Comparison of ENCODE assay signal across 12 cellular contexts in genomic region chr12:12870454-12870853, GRCh38. TPM values are rescaled to one million over a fixed set of nuclear protein-coding genes. Genes with fewer than 3 reads are reported as not detected.
DNase-seq lines count a peak whose midpoint lies in the region; ATAC-seq, FAIRE-seq and TF ChIP-seq lines count a peak whose summit lies in the region.
"Had no signal": no experiment of that assay in that cellular context is flagged by ENCODE, and none has a peak within 500 bp of the region (broad histone marks: within the 10 kb centered on the region; RNA-seq: fewer than 3 reads in every experiment).

No MANE protein-coding gene starts in this region.

- TF ChIP-seq EP300 in upper lobe of left lung (IDR thresholded peaks at IDR 0.05), result no peak

- no peaks in the 10 kb centered on the region for H3K9me3 Mint-ChIP-seq in activated T-helper 2 cell treated with anti-CD3 and anti-CD28 coated beads, Interferon-gamma antibody, Interleukin-2, Interleukin-4, amounts not matched to agents 10 μg/mL and 5 μg/mL and 100 μg/mL, durations not matched to agents 14 hours and 24 hours and 36 hours

- no peak for FAIRE-seq in GM19239 (lab: Jason Lieb, UNC)

- intact Hi-C loops in activated T-helper 2 cell treated with anti-CD3 and anti-CD28 coated beads, Interferon-gamma antibody, Interleukin-2, Interleukin-4, amounts not matched to agents 10 μg/mL and 5 μg/mL and 100 μg/mL, durations not matched to agents 14 hours and 24 hours and 36 hours (cut with micrococcal nuclease), result no loop called here

- H3K36me3 Mint-ChIP-seq in activated T-helper 2 cell treated with anti-CD3 and anti-CD28 coated beads, Interferon-gamma antibody, Interleukin-2, Interleukin-4, amounts not matched to agents 10 μg/mL and 5 μg/mL and 100 μg/mL, durations not matched to agents 14 hours and 24 hours and 36 hours (ENCODE audit: low read depth), result no peaks in the 10 kb centered on the region

- WGBS in upper lobe of left lung, 2 donors, result 93 to 94% methylated on average over 7 of the region's 7 CpGs

- H3K36me3 ChIP-seq in upper lobe of left lung, result no peaks in the 10 kb centered on the region
- H3K36me3 ChIP-seq: Peyer's patch had no signal

- no peak overlapping the region for H3K27ac Mint-ChIP-seq in activated T-helper 2 cell treated with anti-CD3 and anti-CD28 coated beads, Interferon-gamma antibody, Interleukin-2, Interleukin-4, amounts not matched to agents 10 μg/mL and 5 μg/mL and 100 μg/mL, durations not matched to agents 14 hours and 24 hours and 36 hours

- no peaks in the 10 kb centered on the region for H3K9me3 ChIP-seq in upper lobe of left lung
- H3K9me3 ChIP-seq: BLaER1 treated with 17β-estradiol and CSF1 and Interleukin-3, amounts not matched to agents 10 nM and 100 nM; Peyer's patch had no signal

- no peaks in the 10 kb centered on the region for H3K27me3 Mint-ChIP-seq in activated T-helper 2 cell treated with anti-CD3 and anti-CD28 coated beads, Interferon-gamma antibody, Interleukin-2, Interleukin-4, amounts not matched to agents 10 μg/mL and 5 μg/mL and 100 μg/mL, durations not matched to agents 14 hours and 24 hours and 36 hours (ENCODE audit: low read depth)

- no peak overlapping the region for H3K4me3 Mint-ChIP-seq in activated T-helper 2 cell treated with anti-CD3 and anti-CD28 coated beads, Interferon-gamma antibody, Interleukin-2, Interleukin-4, amounts not matched to agents 10 μg/mL and 5 μg/mL and 100 μg/mL, durations not matched to agents 14 hours and 24 hours and 36 hours (ENCODE audit: low read depth)

- H3K4me1 ChIP-seq in upper lobe of left lung, result peaks cover 0 to 14% (median 4%) of the 10 kb centered on the region in 4 donors

- ATAC-seq in upper lobe of left lung (ENCODE audit: low FRiP score in 2 of 2), result no peak

- peak; percentile 74 for DNase-seq in ACHN
- peak; percentile 96 for DNase-seq in HS-5 (ENCODE audit: low read depth)
- peak; percentile 48 for DNase-seq in astrocyte of the cerebellum (ENCODE audit: low read depth)
- peak; percentile 87 for DNase-seq in islet precursor cell
- no peak for DNase-seq in NCI-H69 (lab: John Stamatoyannopoulos, UW)
- no peak for DNase-seq in activated T-helper 2 cell treated with anti-CD3 and anti-CD28 coated beads, Interferon-gamma antibody, Interleukin-2, Interleukin-4, amounts not matched to agents 10 μg/mL and 5 μg/mL and 100 μg/mL, durations not matched to agents 14 hours and 24 hours and 36 hours (ENCODE audit: low spot score)
- no peak for DNase-seq in upper lobe of left lung
- no peak for DNase-seq in GM19239 (ENCODE audit: insufficient read length, low spot score)
- DNase-seq: activated gamma-delta T cell, NCI-H2171, Peyer's patch had no signal

- no peak overlapping the region for H3K27ac ChIP-seq in upper lobe of left lung
- H3K27ac ChIP-seq: BLaER1 treated with 17β-estradiol and CSF1 and Interleukin-3, amounts not matched to agents 10 nM and 100 nM; Peyer's patch had no signal

- in situ Hi-C loops in ACHN (cut with HindIII; ENCODE audit: low pct_ligation_motif_present, low pct_unique_long_range_greater_than_20kb, low sequenced_read_pairs), result no loop called here
- in situ Hi-C loops in astrocyte of the cerebellum (cut with HindIII; ENCODE audit: low sequenced_read_pairs), result no loop called here

- H3K27me3 ChIP-seq in upper lobe of left lung, result no peaks in the 10 kb centered on the region
- H3K27me3 ChIP-seq: BLaER1 treated with 17β-estradiol and CSF1 and Interleukin-3, amounts not matched to agents 10 nM and 100 nM; Peyer's patch had no signal

- no peak for TF ChIP-seq POLR2A in upper lobe of left lung (IDR thresholded peaks at IDR 0.05)

- H3K4me1 Mint-ChIP-seq in activated T-helper 2 cell treated with anti-CD3 and anti-CD28 coated beads, Interferon-gamma antibody, Interleukin-2, Interleukin-4, amounts not matched to agents 10 μg/mL and 5 μg/mL and 100 μg/mL, durations not matched to agents 14 hours and 24 hours and 36 hours (ENCODE audit: low read depth), result no peaks in the 10 kb centered on the region

- H3K4me3 ChIP-seq in astrocyte of the cerebellum (ENCODE audit: low read depth, low read length) (no peak overlapping the region), upper lobe of left lung (no peak overlapping the region)
- H3K4me3 ChIP-seq: BLaER1 treated with 17β-estradiol and CSF1 and Interleukin-3, amounts not matched to agents 10 nM and 100 nM; Peyer's patch had no signal

- TF ChIP-seq CTCF in astrocyte of the cerebellum (IDR thresholded peaks at IDR 0.05; ENCODE audit: low read depth, low read length, missing control alignments), result no peak
- no peak for TF ChIP-seq CTCF in upper lobe of left lung (IDR thresholded peaks at IDR 0.05)

RNA-seq across cellular contexts. Expression of gene GPRC5A, which starts 20.9 kb away (rescaled TPM):
- total RNA-seq in activated T-helper 2 cell treated with anti-CD3 and anti-CD28 coated beads, Interferon-gamma antibody, Interleukin-2, Interleukin-4, amounts not matched to agents 10 μg/mL and 5 μg/mL and 100 μg/mL, durations not matched to agents 14 hours and 24 hours and 36 hours, result not detected in 2 replicates
- total RNA-seq in upper lobe of left lung, result 100 to 1,000 TPM; 194 to 890 (median 653) TPM

RNA-seq across cellular contexts. Expression of gene DDX47, which starts 57.3 kb away (rescaled TPM):
- total RNA-seq in activated T-helper 2 cell treated with anti-CD3 and anti-CD28 coated beads, Interferon-gamma antibody, Interleukin-2, Interleukin-4, amounts not matched to agents 10 μg/mL and 5 μg/mL and 100 μg/mL, durations not matched to agents 14 hours and 24 hours and 36 hours, result 114 and 120 TPM in 2 replicates
- 10 to 100 TPM; 34.0 to 64.0 (median 45.2) TPM for total RNA-seq in upper lobe of left lung

Comparison
In these comparisons a context has a peak if more than half of its experiments do, and no peak if none do; other contexts are left out.
1. DNase-seq: peak in ACHN (single experiment), HS-5 (single experiment), astrocyte of the cerebellum (single experiment) and islet precursor cell (single experiment); none in NCI-H69 (single experiment), activated T-helper 2 cell treated with anti-CD3 and anti-CD28 coated beads, Interferon-gamma antibody, Interleukin-2, Interleukin-4, amounts not matched to agents 10 μg/mL and 5 μg/mL and 100 μg/mL, durations not matched to agents 14 hours and 24 hours and 36 hours (single experiment), upper lobe of left lung (0 of 2) and GM19239 (single experiment).
2. RNA of gene GPRC5A, which starts 20.9 kb away (total RNA-seq): 194 to 890 TPM in upper lobe of left lung; not detected in activated T-helper 2 cell treated with anti-CD3 and anti-CD28 coated beads, Interferon-gamma antibody, Interleukin-2, Interleukin-4, amounts not matched to agents 10 μg/mL and 5 μg/mL and 100 μg/mL, durations not matched to agents 14 hours and 24 hours and 36 hours; every median in the first group is over 100 times any median in the second.